In genomic region chr20:32823078-32823477, GRCh38 we compare ENCODE assay signal across 8 cellular contexts. TPM values are rescaled to one million over a fixed set of nuclear protein-coding genes. Genes with fewer than 3 reads are reported as not detected.
DNase-seq lines count a peak whose midpoint lies in the region; ATAC-seq and TF ChIP-seq lines count a peak whose summit lies in the region.

No MANE protein-coding gene starts in this region.

- H3K4me1 ChIP-seq in CD4-positive, CD25-positive, alpha-beta regulatory T cell (ENCODE audit: control insufficient read depth, insufficient read depth, low read length, poor library complexity, severe bottlenecking): peaks cover 50% of the 10 kb centered on the region

- peak overlapping the region; percentile 29 for H3K4me3 ChIP-seq in CD4-positive, CD25-positive, alpha-beta regulatory T cell (ENCODE audit: low read depth, low read length)
- H3K4me3 ChIP-seq in NB4 (ENCODE audit: low read depth, low read length): peak overlapping the region; percentile 89
- H3K4me3 ChIP-seq in brain microvascular endothelial cell (ENCODE audit: low read depth, low read length): no peak overlapping the region

- no peaks in the 10 kb centered on the region for H3K9me3 ChIP-seq in CD4-positive, CD25-positive, alpha-beta regulatory T cell (ENCODE audit: control insufficient read depth in 2 of 2, low read length in 2 of 2)

- peak overlapping the region; percentile 34 to 79 (median 78) for H3K27ac Mint-ChIP-seq in CD4-positive, CD25-positive, alpha-beta regulatory T cell
- no peak overlapping the region for H3K27ac Mint-ChIP-seq in neural crest cell (ENCODE audit: unreplicated experiment)

- H3K9me3 Mint-ChIP-seq in CD4-positive, CD25-positive, alpha-beta regulatory T cell: no peaks in the 10 kb centered on the region
- no peaks in the 10 kb centered on the region for H3K9me3 Mint-ChIP-seq in neural crest cell

- H3K36me3 ChIP-seq in CD4-positive, CD25-positive, alpha-beta regulatory T cell (ENCODE audit: control insufficient read depth, insufficient read depth, low read length): peaks cover 18% of the 10 kb centered on the region
- H3K36me3 ChIP-seq in brain microvascular endothelial cell (replicated peaks): peaks cover 14% of the 10 kb centered on the region

- no peak for DNase-seq in CD4-positive, CD25-positive, alpha-beta regulatory T cell
- DNase-seq in NB4 (ENCODE audit: low read depth) (peak; percentile 82), brain microvascular endothelial cell (peak; percentile 68), neural crest cell (ENCODE audit: low read depth, low spot score) (no peak), NAMALWA (ENCODE audit: low spot score) (no peak), NCI-H2227 treated with DMSO at 0.1 percent for 48 hours (lab: John Stamatoyannopoulos, UW) (no peak), epidermal melanocyte (ENCODE audit: insufficient read length, low spot score) (no peak)

- peaks cover 24% of the 10 kb centered on the region for H3K36me3 Mint-ChIP-seq in CD4-positive, CD25-positive, alpha-beta regulatory T cell
- peaks cover 9% of the 10 kb centered on the region for H3K36me3 Mint-ChIP-seq in neural crest cell (ENCODE audit: low read depth)

- in situ Hi-C loops in brain microvascular endothelial cell (cut with HindIII; ENCODE audit: low pct_ligation_motif_present, low sequenced_read_pairs): no loop called here

- TF ChIP-seq CTCF in NB4 (IDR thresholded peaks at IDR 0.05; ENCODE audit: low read depth, low read length) (peak; percentile 20), brain microvascular endothelial cell (IDR thresholded peaks at IDR 0.05; ENCODE audit: low read depth, low read length, missing control alignments) (peak; percentile 52), neural crest cell (conservative IDR thresholded peaks at IDR 0.05) (no peak)

- H3K27me3 ChIP-seq in CD4-positive, CD25-positive, alpha-beta regulatory T cell (ENCODE audit: control insufficient read depth, insufficient read depth, low read length): no peaks in the 10 kb centered on the region
- H3K27me3 ChIP-seq in brain microvascular endothelial cell (replicated peaks): no peaks in the 10 kb centered on the region

- TF ChIP-seq POLR2A in NB4 (IDR thresholded peaks at IDR 0.05; ENCODE audit: extremely low read depth, insufficient read length): no peak

- H3K27me3 Mint-ChIP-seq in CD4-positive, CD25-positive, alpha-beta regulatory T cell: no peaks in the 10 kb centered on the region
- H3K27me3 Mint-ChIP-seq in neural crest cell (ENCODE audit: low read depth): no peaks in the 10 kb centered on the region

- H3K27ac ChIP-seq in CD4-positive, CD25-positive, alpha-beta regulatory T cell (ENCODE audit: insufficient read depth, low read length, poor library complexity, severe bottlenecking): peak overlapping the region; percentile 37
- peak overlapping the region; percentile 53 for H3K27ac ChIP-seq in brain microvascular endothelial cell

- H3K4me3 Mint-ChIP-seq in CD4-positive, CD25-positive, alpha-beta regulatory T cell: peak overlapping the region in 3 of 4 donors; percentile 48 to 97 (median 97)
- peak overlapping the region; percentile 95 for H3K4me3 Mint-ChIP-seq in neural crest cell

- ATAC-seq in CD4-positive, CD25-positive, alpha-beta regulatory T cell (ENCODE audit: low read depth in 2 of 2): no peak
- no peak for ATAC-seq in HG02938 (IDR thresholded peaks at IDR 0.05; ENCODE audit: unreplicated experiment)

- H3K4me1 Mint-ChIP-seq in CD4-positive, CD25-positive, alpha-beta regulatory T cell: peaks cover 22 to 66% (median 53%) of the 10 kb centered on the region in 4 donors
- H3K4me1 Mint-ChIP-seq in neural crest cell: peaks cover 49% of the 10 kb centered on the region

RNA-seq across cellular contexts. Expression of gene MAPRE1, which starts 3.3 kb away (rescaled TPM):
- 114 TPM for total RNA-seq in CD4-positive, CD25-positive, alpha-beta regulatory T cell
- polyA plus RNA-seq in CD4-positive, CD25-positive, alpha-beta regulatory T cell: 10 to 100 TPM; 81.3 to 99.4 (median 92.6) TPM
- 291 and 304 TPM in 2 replicates for total RNA-seq in neural crest cell

RNA-seq across cellular contexts. Expression of gene EFCAB8, which starts 35.6 kb away (rescaled TPM):
- total RNA-seq in CD4-positive, CD25-positive, alpha-beta regulatory T cell: 1.2 TPM
- not detected for polyA plus RNA-seq in CD4-positive, CD25-positive, alpha-beta regulatory T cell
- total RNA-seq in neural crest cell: 0.26 TPM in 1 of 2 replicates, not detected in the other

Comparison
In these comparisons a context has a peak if more than half of its experiments do, and no peak if none do; other contexts are left out.
1. DNase-seq: peak in NB4 (single experiment) and brain microvascular endothelial cell (single experiment); none in CD4-positive, CD25-positive, alpha-beta regulatory T cell (0 of 3), neural crest cell (single experiment), NAMALWA (single experiment), NCI-H2227 treated with DMSO at 0.1 percent for 48 hours (single experiment) and epidermal melanocyte (single experiment).